27 cellular contexts compared by ENCODE assay signal in genomic region chr22:50737728-50738648, GRCh38. TPM values are rescaled to one million over a fixed set of nuclear protein-coding genes. Genes with fewer than 3 reads are reported as not detected.
A peak's percentile ranks its signal among the peaks of the same experiment; 100 is the strongest.
DNase-seq lines count a peak whose midpoint lies in the region; ATAC-seq, FAIRE-seq and TF ChIP-seq lines count a peak whose summit lies in the region.
"Had no signal": no experiment of that assay in that cellular context is flagged by ENCODE, and none has a peak within 500 bp of the region (broad histone marks: within the 10 kb centered on the region; RNA-seq: fewer than 3 reads in every experiment).

TSS of gene ACR (plus strand) at chr22:50738204. CDS start at chr22:50738236, 32 bp downstream.

- TF ChIP-seq POLR2A in stomach (IDR thresholded peaks at IDR 0.05), result no peak

- TF ChIP-seq CTCF in WTC11 (IDR thresholded peaks at IDR 0.05), result no peak
- TF ChIP-seq CTCF in kidney (IDR thresholded peaks at IDR 0.05; ENCODE audit: borderline replicate concordance, extremely low read depth, insufficient read depth), result no peak
- TF ChIP-seq CTCF in stomach (IDR thresholded peaks at IDR 0.05), result no peak
- no peak for TF ChIP-seq CTCF in coronary artery (IDR thresholded peaks at IDR 0.05)

- no peaks in the 10 kb centered on the region for H3K36me3 ChIP-seq in kidney (ENCODE audit: control insufficient read depth in 1 of 2, insufficient read depth in 2 of 2, low read length in 2 of 2)
- H3K36me3 ChIP-seq in stomach, result no peaks in the 10 kb centered on the region
- H3K36me3 ChIP-seq: gastrocnemius medialis, SJCRH30 had no signal

- no peaks in the 10 kb centered on the region for H3K9me3 ChIP-seq in kidney (ENCODE audit: control insufficient read depth in 1 of 2, low read length in 2 of 2)
- H3K9me3 ChIP-seq in stomach, result no peaks in the 10 kb centered on the region
- H3K9me3 ChIP-seq: gastrocnemius medialis, SJCRH30 had no signal

- H3K4me1 Mint-ChIP-seq in WTC11, result no peaks in the 10 kb centered on the region
- H3K4me1 Mint-ChIP-seq: stimulated activated naive CD8-positive, alpha-beta T cell treated with anti-CD3 and anti-CD28 coated beads, Interleukin-15, amount 100 ng/mL, for 72 hours had no signal

- no peaks in the 10 kb centered on the region for H3K9me3 Mint-ChIP-seq in WTC11
- H3K9me3 Mint-ChIP-seq: activated CD8-positive, alpha-beta T cell treated with anti-CD3 and anti-CD28 coated beads for 36 hours; activated T-helper 2 cell treated with anti-CD3 and anti-CD28 coated beads, Interferon-gamma antibody, Interleukin-2, Interleukin-4, amounts not matched to agents 10 μg/mL and 5 μg/mL and 100 μg/mL, durations not matched to agents 14 hours and 24 hours and 36 hours; HFFc6; naive B cell; stimulated activated naive CD8-positive, alpha-beta T cell treated with anti-CD3 and anti-CD28 coated beads, Interleukin-15, amount 100 ng/mL, for 72 hours had no signal

- no peak within 1 kb of the TSS for H3K9ac ChIP-seq in kidney (ENCODE audit: low read length in 2 of 2)
- H3K9ac ChIP-seq: parathyroid adenoma had no signal

- DNase-seq in activated effector memory CD4-positive, alpha-beta T cell treated with anti-CD3 and anti-CD28 coated beads, Interleukin-2, amount 50 U/mL, for 16 hours, result peak; percentile 52
- DNase-seq in activated effector memory CD4-positive, alpha-beta T cell treated with Interleukin-2 at 50 U/mL for 16 hours, result no peak
- DNase-seq in WTC11 (ENCODE audit: low spot score) (peak; percentile 6), kidney (peak; percentile 46), stomach (peak; percentile 13), coronary artery (ENCODE audit: low spot score) (no peak), anterior cingulate cortex (lab: John Stamatoyannopoulos, UW) (no peak)
- DNase-seq: activated CD8-positive, alpha-beta T cell treated with anti-CD3 and anti-CD28 coated beads for 36 hours; caudate nucleus; HFFc6; naive B cell; NCI-H1092 treated with DMSO at 0.1 percent for 48 hours; NCI-H2029; PC-3; SJCRH30; stimulated activated naive CD8-positive, alpha-beta T cell treated with anti-CD3 and anti-CD28 coated beads, Interleukin-15, amount 100 ng/mL, for 72 hours; T-helper 1 cell had no signal

- H3K4me1 ChIP-seq in kidney (ENCODE audit: control insufficient read depth in 1 of 2, insufficient read depth in 1 of 2, low read depth in 1 of 2, low read length in 2 of 2) (no peaks in the 10 kb centered on the region), stomach (peaks cover 0 to 9% (median 0%) of the 10 kb centered on the region in 4 donors)
- H3K4me1 ChIP-seq: parathyroid adenoma, SJCRH30 had no signal

- POLR2A ChIA-PET in WTC11 (lab: Charles Lee), result no interaction called here

- H3K27me3 Mint-ChIP-seq in WTC11 (ENCODE audit: low read depth), result peaks cover 88% of the 10 kb centered on the region
- H3K27me3 Mint-ChIP-seq: activated CD8-positive, alpha-beta T cell treated with anti-CD3 and anti-CD28 coated beads for 36 hours; stimulated activated naive CD8-positive, alpha-beta T cell treated with anti-CD3 and anti-CD28 coated beads, Interleukin-15, amount 100 ng/mL, for 72 hours had no signal

- H3K36me3 Mint-ChIP-seq in WTC11, result no peaks in the 10 kb centered on the region
- H3K36me3 Mint-ChIP-seq: naive B cell had no signal

- H3K4me3 ChIP-seq in kidney (ENCODE audit: low read length in 2 of 2) (no peak within 1 kb of the TSS), stomach (no peak within 1 kb of the TSS), coronary artery (no peak within 1 kb of the TSS)
- H3K4me3 ChIP-seq: gastrocnemius medialis, SJCRH30 had no signal

- H3K27ac Mint-ChIP-seq in WTC11, result no peak within 1 kb of the TSS
- H3K27ac Mint-ChIP-seq: activated CD8-positive, alpha-beta T cell treated with anti-CD3 and anti-CD28 coated beads for 36 hours; activated T-helper 2 cell treated with anti-CD3 and anti-CD28 coated beads, Interferon-gamma antibody, Interleukin-2, Interleukin-4, amounts not matched to agents 10 μg/mL and 5 μg/mL and 100 μg/mL, durations not matched to agents 14 hours and 24 hours and 36 hours; HFFc6 had no signal

- intact Hi-C loops in kidney (cut with DNase I) (no loop called here), stomach (cut with DNase I; ENCODE audit: low total_unique reads) (no loop called here)

- 66 to 75% (median 70%) methylated on average over 12 to 13 of the region's 13 CpGs for WGBS in stomach, 5 donors

- CTCF ChIA-PET in WTC11 (lab: Charles Lee), result interaction anchor here (0.6 to 1.5 kb wide), 2 partner anchors 37 to 38 kb away, joined by 3 read pairs; no protein-coding TSS in a partner anchor

- no peak within 1 kb of the TSS for H3K4me3 Mint-ChIP-seq in WTC11
- H3K4me3 Mint-ChIP-seq: activated CD8-positive, alpha-beta T cell treated with anti-CD3 and anti-CD28 coated beads for 36 hours; HFFc6; stimulated activated naive CD8-positive, alpha-beta T cell treated with anti-CD3 and anti-CD28 coated beads, Interleukin-15, amount 100 ng/mL, for 72 hours had no signal

- peaks cover 0 to 39% (median 7%) of the 10 kb centered on the region in 3 donors for H3K27me3 ChIP-seq in stomach
- H3K27me3 ChIP-seq: gastrocnemius medialis had no signal

- FAIRE-seq in kidney (lab: Jason Lieb, UNC), result no peak
- FAIRE-seq: GM18507, urothelium cell line had no signal

- no peak for TF ChIP-seq EP300 in stomach (IDR thresholded peaks at IDR 0.05)

- H3K27ac ChIP-seq in kidney (ENCODE audit: low read depth in 2 of 2, low read length in 2 of 2), result no peak within 1 kb of the TSS
- no peak within 1 kb of the TSS for H3K27ac ChIP-seq in stomach
- H3K27ac ChIP-seq in coronary artery, result no peak within 1 kb of the TSS
- H3K27ac ChIP-seq: gastrocnemius medialis, parathyroid adenoma, SJCRH30 had no signal

- ATAC-seq in WTC11 (no peak), HG02938 (IDR thresholded peaks at IDR 0.05; ENCODE audit: unreplicated experiment) (no peak)
- ATAC-seq: activated CD8-positive, alpha-beta T cell treated with anti-CD3 and anti-CD28 coated beads for 36 hours; esophagus mucosa; gastrocnemius medialis; PC-3; stimulated activated naive CD8-positive, alpha-beta T cell treated with anti-CD3 and anti-CD28 coated beads, Interleukin-15, amount 100 ng/mL, for 72 hours had no signal

TF ChIP-seq in WTC11, 78 proteins besides CTCF, POLR2A, EP300 and RAD21:
- TF ChIP-seq ERG (CRISPR knock-in tag; IDR thresholded peaks at IDR 0.05) (no peak), ZNF512 (CRISPR knock-in tag; IDR thresholded peaks at IDR 0.05; ENCODE audit: borderline replicate concordance) (no peak), JUN (CRISPR knock-in tag; IDR thresholded peaks at IDR 0.05) (no peak), MAX (CRISPR knock-in tag; IDR thresholded peaks at IDR 0.05) (no peak), FOXP4 (CRISPR knock-in tag; IDR thresholded peaks at IDR 0.05) (no peak)

RNA-seq across cellular contexts. Expression of gene ACR, which starts in this region (rescaled TPM):
- total RNA-seq in WTC11 (2021) (0.18 to 0.55 TPM (median 0.46 TPM) in 3 replicates), kidney (1.6 TPM), stomach (under 1 TPM in 1 of 5 donors, not detected in 4; 0.37 TPM)
- polyA plus RNA-seq in kidney (ENCODE audit: insufficient read depth, low read depth, low replicate concordance) (1.0 TPM), stomach (under 1 TPM in 2 of 3 donors, not detected in 1; 0.19 to 0.23 TPM)
- total RNA-seq: A673; activated CD8-positive, alpha-beta T cell treated with anti-CD3 and anti-CD28 coated beads for 36 hours; activated T-helper 2 cell treated with anti-CD3 and anti-CD28 coated beads, Interferon-gamma antibody, Interleukin-2, Interleukin-4, amounts not matched to agents 10 μg/mL and 5 μg/mL and 100 μg/mL, durations not matched to agents 14 hours and 24 hours and 36 hours; gastrocnemius medialis; HFFc6; kidney epithelial cell; LHCN-M2; PC-3; SJCRH30 had no signal

Comparison
In these comparisons a context has a peak if more than half of its experiments do, and no peak if none do; other contexts are left out.
1. DNase-seq: peak in activated effector memory CD4-positive, alpha-beta T cell treated with anti-CD3 and anti-CD28 coated beads, Interleukin-2, amount 50 U/mL, for 16 hours (single experiment) and kidney (single experiment); none in activated effector memory CD4-positive, alpha-beta T cell treated with Interleukin-2 at 50 U/mL for 16 hours (single experiment), coronary artery (single experiment) and anterior cingulate cortex (0 of 58).
2. Peak in DNase-seq in WTC11; RNA of the gene not detected or under 1 TPM.
3. Peak in DNase-seq in stomach; RNA of the gene not detected or under 1 TPM.